Comparison of ENCODE assay signal across 8 cellular contexts in genomic region chr12:50167026-50167742, GRCh38. TPM values are rescaled to one million over a fixed set of nuclear protein-coding genes. Genes with fewer than 3 reads are reported as not detected.
A peak's percentile ranks its signal among the peaks of the same experiment; 100 is the strongest.
DNase-seq lines count a peak whose midpoint lies in the region; ATAC-seq and TF ChIP-seq lines count a peak whose summit lies in the region.

A gene with protein sequence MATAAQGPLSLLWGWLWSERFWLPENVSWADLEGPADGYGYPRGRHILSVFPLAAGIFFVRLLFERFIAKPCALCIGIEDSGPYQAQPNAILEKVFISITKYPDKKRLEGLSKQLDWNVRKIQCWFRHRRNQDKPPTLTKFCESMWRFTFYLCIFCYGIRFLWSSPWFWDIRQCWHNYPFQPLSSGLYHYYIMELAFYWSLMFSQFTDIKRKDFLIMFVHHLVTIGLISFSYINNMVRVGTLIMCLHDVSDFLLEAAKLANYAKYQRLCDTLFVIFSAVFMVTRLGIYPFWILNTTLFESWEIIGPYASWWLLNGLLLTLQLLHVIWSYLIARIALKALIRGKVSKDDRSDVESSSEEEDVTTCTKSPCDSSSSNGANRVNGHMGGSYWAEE (minus strand): TSS chr12:50167369. CDS start chr12:50167297, 72 bp downstream.

- peak within 1 kb of the TSS; percentile 91 for H3K4me3 Mint-ChIP-seq in HFFc6
- peak within 1 kb of the TSS; percentile 95 for H3K4me3 Mint-ChIP-seq in activated naive CD4-positive, alpha-beta T cell treated with anti-CD3 and anti-CD28 coated beads, Interleukin-2, amount 10 ng/mL, durations not matched to agents 7 days and 5 days

- peak; percentile 73 for TF ChIP-seq CTCF in HFFc6 (IDR thresholded peaks at IDR 0.05)
- no peak for TF ChIP-seq CTCF in NB4 (IDR thresholded peaks at IDR 0.05; ENCODE audit: low read depth, low read length)
- TF ChIP-seq CTCF in gastroesophageal sphincter (IDR thresholded peaks at IDR 0.05), result peak in 3 of 4 experiments; percentile 21 to 59 (median 47)

- H3K9me3 ChIP-seq in SK-N-MC (ENCODE audit: low read depth, low read length), result no peaks in the 10 kb centered on the region
- no peaks in the 10 kb centered on the region for H3K9me3 ChIP-seq in gastroesophageal sphincter

- H3K27ac Mint-ChIP-seq in HFFc6, result peak within 1 kb of the TSS; percentile 99
- peak within 1 kb of the TSS; percentile 90 for H3K27ac Mint-ChIP-seq in activated naive CD4-positive, alpha-beta T cell treated with anti-CD3 and anti-CD28 coated beads, Interleukin-2, amount 10 ng/mL, durations not matched to agents 7 days and 5 days

- peak; percentile 47 for TF ChIP-seq POLR2A in NB4 (IDR thresholded peaks at IDR 0.05; ENCODE audit: extremely low read depth, insufficient read length)
- peak; percentile 79 for TF ChIP-seq POLR2A in gastroesophageal sphincter (IDR thresholded peaks at IDR 0.05)

- WGBS in gastroesophageal sphincter (ENCODE audit: low coverage in 1 of 2), 2 donors, result 0 to 1% methylated on average over 15 to 17 of the region's 68 CpGs

- TF ChIP-seq EP300 in gastroesophageal sphincter (IDR thresholded peaks at IDR 0.05), result no peak

- DNase-seq in GM04503 (ENCODE audit: low read depth) (peak; percentile 94), HFFc6 (peak; percentile 98), NB4 (ENCODE audit: low read depth) (peak; percentile 100), SK-N-MC (ENCODE audit: low read depth, low spot score) (peak; percentile 76), non-pigmented ciliary epithelial cell (ENCODE audit: low read depth) (peak; percentile 92), superior temporal gyrus (ENCODE audit: extremely low spot score) (peak; percentile 96)
- peak; percentile 99 for DNase-seq in activated naive CD4-positive, alpha-beta T cell treated with anti-CD3 and anti-CD28 coated beads, Interleukin-2, amount 10 ng/mL, durations not matched to agents 7 days and 5 days

- no peaks in the 10 kb centered on the region for H3K27me3 ChIP-seq in gastroesophageal sphincter

- CTCF ChIA-PET in activated naive CD4-positive, alpha-beta T cell treated with anti-CD3 and anti-CD28 coated beads, Interleukin-2, amount 10 ng/mL, durations not matched to agents 7 days and 5 days (lab: Charles Lee), result interaction anchor here (1.0 to 2.9 kb wide), 6 partner anchors 9 to 80 kb away, joined by 3 to 19 read pairs (median 5); partner anchors contain the start of gene COX14

- H3K36me3 ChIP-seq in SK-N-MC (ENCODE audit: insufficient read depth, low read length), result no peaks in the 10 kb centered on the region
- no peaks in the 10 kb centered on the region for H3K36me3 ChIP-seq in gastroesophageal sphincter

- H3K4me3 ChIP-seq in NB4 (ENCODE audit: low read depth, low read length), result peak within 1 kb of the TSS; percentile 82
- H3K4me3 ChIP-seq in SK-N-MC, result peak within 1 kb of the TSS; percentile 98
- H3K4me3 ChIP-seq in gastroesophageal sphincter, result peak within 1 kb of the TSS; percentile 77 to 97

- peaks cover 38% of the 10 kb centered on the region for H3K36me3 Mint-ChIP-seq in HFFc6 (ENCODE audit: low read depth)
- peaks cover 13% of the 10 kb centered on the region for H3K36me3 Mint-ChIP-seq in activated naive CD4-positive, alpha-beta T cell treated with anti-CD3 and anti-CD28 coated beads, Interleukin-2, amount 10 ng/mL, durations not matched to agents 7 days and 5 days

- H3K9ac ChIP-seq in SK-N-MC (ENCODE audit: insufficient read length), result peak within 1 kb of the TSS; percentile 87

- ATAC-seq in gastroesophageal sphincter, result peak; percentile 100

- H3K27me3 Mint-ChIP-seq in HFFc6 (ENCODE audit: insufficient read depth), result peaks cover 8% of the 10 kb centered on the region
- H3K27me3 Mint-ChIP-seq in activated naive CD4-positive, alpha-beta T cell treated with anti-CD3 and anti-CD28 coated beads, Interleukin-2, amount 10 ng/mL, durations not matched to agents 7 days and 5 days, result no peaks in the 10 kb centered on the region

- H3K9me3 Mint-ChIP-seq in HFFc6, result peaks cover 15% of the 10 kb centered on the region
- H3K9me3 Mint-ChIP-seq in activated naive CD4-positive, alpha-beta T cell treated with anti-CD3 and anti-CD28 coated beads, Interleukin-2, amount 10 ng/mL, durations not matched to agents 7 days and 5 days, result no peaks in the 10 kb centered on the region

- H3K4me1 Mint-ChIP-seq in HFFc6 (ENCODE audit: low read depth), result peaks cover 35% of the 10 kb centered on the region
- peaks cover 37% of the 10 kb centered on the region for H3K4me1 Mint-ChIP-seq in activated naive CD4-positive, alpha-beta T cell treated with anti-CD3 and anti-CD28 coated beads, Interleukin-2, amount 10 ng/mL, durations not matched to agents 7 days and 5 days

- peaks cover 0 to 47% (median 5%) of the 10 kb centered on the region in 3 donors for H3K4me1 ChIP-seq in gastroesophageal sphincter

- H3K27ac ChIP-seq in SK-N-MC (peak within 1 kb of the TSS; percentile 66), gastroesophageal sphincter (peak within 1 kb of the TSS; percentile 81 to 96 (median 94))

RNA-seq across cellular contexts. Expression of the gene that starts here (rescaled TPM):
- 10 to 100 TPM; 48.0 to 69.3 (median 60.3) TPM for total RNA-seq in HFFc6 (2021; fragmentation: NEBNext Ultra II Directional; extraction: Animal tissue kit (Norgen Biotek cat#: 25700))
- 10 to 100 TPM; 23.4 to 27.9 (median 26.4) TPM for total RNA-seq in gastroesophageal sphincter

Comparison
In these comparisons a context has a peak if more than half of its experiments do, and no peak if none do; other contexts are left out.
1. Peak in every context shown above with its lines: DNase-seq, ATAC-seq, H3K4me3 ChIP-seq and H3K27ac ChIP-seq.